In the genomic region with DNA sequence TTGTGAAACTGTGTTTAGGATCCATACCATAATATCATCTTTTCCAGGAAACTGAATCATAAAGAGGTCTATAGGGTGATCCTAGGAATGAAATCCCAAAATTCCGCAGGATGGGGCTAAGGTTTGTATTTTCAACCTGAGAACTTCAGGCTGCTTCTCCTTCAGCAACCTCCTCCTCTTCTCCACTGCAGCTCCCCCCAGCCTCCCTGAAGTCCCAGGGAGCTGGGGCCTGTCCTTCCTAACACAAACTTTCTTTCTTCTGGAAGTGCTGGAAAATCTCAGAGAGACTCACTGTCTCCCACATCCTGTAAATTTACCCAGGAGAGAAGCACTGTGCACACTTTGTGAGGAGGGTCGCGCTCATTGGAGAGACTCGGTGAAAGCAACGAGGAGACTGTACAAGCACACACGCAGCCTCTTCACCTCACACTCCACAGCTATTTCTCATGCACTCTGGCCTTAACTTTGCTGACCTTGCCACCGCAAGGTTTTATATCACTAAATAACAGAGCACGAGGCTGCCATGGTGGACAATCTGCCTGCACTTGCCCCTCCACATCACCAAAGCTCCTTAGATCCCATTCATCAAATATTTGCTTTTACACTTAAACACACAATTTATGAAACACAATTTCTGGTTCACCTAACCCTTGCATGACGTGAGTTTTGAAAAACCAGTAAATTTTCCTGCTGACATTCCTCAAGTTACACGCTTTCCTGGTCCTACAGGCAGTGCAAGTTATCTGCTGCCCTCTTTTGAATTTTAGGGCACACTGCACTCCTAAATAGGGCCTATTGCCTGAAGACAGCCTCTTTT, we compare ENCODE assay signal across 8 cellular contexts. TPM values are rescaled to one million over a fixed set of nuclear protein-coding genes. Genes with fewer than 3 reads are reported as not detected.
DNase-seq lines count a peak whose midpoint lies in the region; ATAC-seq, FAIRE-seq and TF ChIP-seq lines count a peak whose summit lies in the region.

No MANE protein-coding gene starts in this region.

- no peaks in the 10 kb centered on the region for H3K9me3 ChIP-seq in kidney (ENCODE audit: control insufficient read depth in 1 of 2, low read length in 2 of 2)
- no peaks in the 10 kb centered on the region for H3K9me3 ChIP-seq in tibial artery

- intact Hi-C loops in kidney (cut with DNase I): loop anchor here (10.0 kb wide), 1 partner anchor 867 kb away; no protein-coding TSS in a partner anchor
- intact Hi-C loops in tibial artery (cut with DNase I; ENCODE audit: low total_unique reads): loop anchor here (5.0 to 10.0 kb wide), 2 partner anchors 827 to 1104 kb away; no protein-coding TSS in a partner anchor

- DNase-seq in DMS79 (lab: John Stamatoyannopoulos, UW): peak; percentile 89
- peak; percentile 48 to 86 for DNase-seq in NCI-H524 (lab: John Stamatoyannopoulos, UW)
- peak; percentile 81 to 90 for DNase-seq in cardiac fibroblast (ENCODE audit: low read depth in 2 of 2)
- DNase-seq in kidney: no peak
- DNase-seq in tibial artery: no peak
- no peak for DNase-seq in activated T-cell treated with anti-CD3 and anti-CD28 coated beads, Interleukin-2, amount 50 U/mL, for 24 hours

- H3K27ac ChIP-seq in kidney (ENCODE audit: low read depth in 2 of 2, low read length in 2 of 2): peak overlapping the region; percentile 2 to 32
- peak overlapping the region; percentile 79 to 84 for H3K27ac ChIP-seq in tibial artery

- H3K9ac ChIP-seq in kidney (ENCODE audit: low read length in 2 of 2): no peak overlapping the region

- no peaks in the 10 kb centered on the region for H3K9me3 Mint-ChIP-seq in activated T-cell treated with anti-CD3 and anti-CD28 coated beads, Interleukin-2, amount 50 U/mL, for 24 hours

- H3K27ac Mint-ChIP-seq in activated T-cell treated with anti-CD3 and anti-CD28 coated beads, Interleukin-2, amount 50 U/mL, for 24 hours: no peak overlapping the region

- TF ChIP-seq CTCF in cardiac fibroblast (IDR thresholded peaks at IDR 0.05; ENCODE audit: low read depth, low read length) (peak; percentile 97), kidney (IDR thresholded peaks at IDR 0.05; ENCODE audit: borderline replicate concordance, extremely low read depth, insufficient read depth) (peak; percentile 86), tibial artery (IDR thresholded peaks at IDR 0.05) (peak; percentile 88 to 89)

- no peaks in the 10 kb centered on the region for H3K36me3 Mint-ChIP-seq in activated T-cell treated with anti-CD3 and anti-CD28 coated beads, Interleukin-2, amount 50 U/mL, for 24 hours (ENCODE audit: low read depth)

- no peaks in the 10 kb centered on the region for H3K27me3 ChIP-seq in tibial artery

- FAIRE-seq in kidney (lab: Jason Lieb, UNC): peak; percentile 72

- H3K4me3 Mint-ChIP-seq in activated T-cell treated with anti-CD3 and anti-CD28 coated beads, Interleukin-2, amount 50 U/mL, for 24 hours: no peak overlapping the region

- ATAC-seq in HG03469 (IDR thresholded peaks at IDR 0.05; ENCODE audit: unreplicated experiment): peak; percentile 48
- ATAC-seq in HG02973 (IDR thresholded peaks at IDR 0.05; ENCODE audit: unreplicated experiment): no peak

- H3K4me1 ChIP-seq in kidney (ENCODE audit: control insufficient read depth in 1 of 2, insufficient read depth in 1 of 2, low read depth in 1 of 2, low read length in 2 of 2) (peaks cover 0 to 4% of the 10 kb centered on the region in 2 donors), tibial artery (peaks cover 0 to 28% (median 13%) of the 10 kb centered on the region in 4 donors)

- H3K36me3 ChIP-seq in kidney (ENCODE audit: control insufficient read depth in 1 of 2, insufficient read depth in 2 of 2, low read length in 2 of 2): no peaks in the 10 kb centered on the region
- no peaks in the 10 kb centered on the region for H3K36me3 ChIP-seq in tibial artery

- H3K27me3 Mint-ChIP-seq in activated T-cell treated with anti-CD3 and anti-CD28 coated beads, Interleukin-2, amount 50 U/mL, for 24 hours: peaks cover 2% of the 10 kb centered on the region

- no peak overlapping the region for H3K4me3 ChIP-seq in cardiac fibroblast (replicated peaks in 1 of 2; ENCODE audit: low read depth in 2 of 2, low read length in 2 of 2)
- H3K4me3 ChIP-seq in kidney (ENCODE audit: low read length in 2 of 2): peak overlapping the region; percentile 10 to 62
- peak overlapping the region in 1 of 2 donors; percentile 4 for H3K4me3 ChIP-seq in tibial artery

- H3K4me1 Mint-ChIP-seq in activated T-cell treated with anti-CD3 and anti-CD28 coated beads, Interleukin-2, amount 50 U/mL, for 24 hours (ENCODE audit: low read depth): no peaks in the 10 kb centered on the region

RNA-seq across cellular contexts. Expression of a gene that starts 14.3 kb away (rescaled TPM):
- total RNA-seq in kidney: 60.4 TPM
- 17.9 TPM for polyA plus RNA-seq in kidney (ENCODE audit: insufficient read depth, low read depth, low replicate concordance)

Comparison
In these comparisons a context has a peak if more than half of its experiments do, and no peak if none do; other contexts are left out.
1. DNase-seq: peak in DMS79 (single experiment), NCI-H524 (2 of 2) and cardiac fibroblast (2 of 2); none in kidney (single experiment), tibial artery (0 of 2) and activated T-cell treated with anti-CD3 and anti-CD28 coated beads, Interleukin-2, amount 50 U/mL, for 24 hours (single experiment).
2. H3K4me3 ChIP-seq: peak in kidney (2 of 2); none in cardiac fibroblast (0 of 2).
3. Peak in every context shown above with its lines, with median percentiles within 50 percentile points of each other: CTCF ChIP-seq.